Comparison of ENCODE assay signal across 27 cellular contexts in genomic region chr3:25744477-25744876, GRCh38.
"Had no signal": no experiment of that assay in that cellular context is flagged by ENCODE, and none has a peak within 500 bp of the region (broad histone marks: within the 10 kb centered on the region; RNA-seq: fewer than 3 reads in every experiment).

No MANE protein-coding gene starts in this region.

- FAIRE-seq: colon, frontal cortex, islet of Langerhans, urothelium cell line had no signal

- ATAC-seq: activated T-cell treated with anti-CD3 and anti-CD28 coated beads, Interleukin-2, amount 50 U/mL, for 4 hours; body of pancreas; left lung; lower lobe of right lung; right lobe of liver; WTC11 had no signal

- H3K4me3 ChIP-seq: body of pancreas, left lung, lower lobe of right lung, right lobe of liver, testis had no signal

- H3K27me3 Mint-ChIP-seq: activated CD4-positive, alpha-beta memory T cell treated with anti-CD3 and anti-CD28 coated beads, Interleukin-2, amount 10 ng/mL, durations not matched to agents 7 days and 5 days; activated CD4-positive, alpha-beta T cell treated with anti-CD3 and anti-CD28 coated beads, Interleukin-2, amount 10 ng/mL, durations not matched to agents 7 days and 5 days; activated naive CD8-positive, alpha-beta T cell had no signal

- H3K9me3 Mint-ChIP-seq: activated CD4-positive, alpha-beta memory T cell treated with anti-CD3 and anti-CD28 coated beads, Interleukin-2, amount 10 ng/mL, durations not matched to agents 7 days and 5 days; activated CD4-positive, alpha-beta T cell treated with anti-CD3 and anti-CD28 coated beads, Interleukin-2, amount 10 ng/mL, durations not matched to agents 7 days and 5 days; activated T-helper 2 cell treated with anti-CD3 and anti-CD28 coated beads, Interferon-gamma antibody, Interleukin-2, Interleukin-4, amounts not matched to agents 10 μg/mL and 5 μg/mL and 100 μg/mL, durations not matched to agents 14 hours and 24 hours and 36 hours; nephron progenitor cell; WTC11 had no signal

- H3K4me3 Mint-ChIP-seq: activated CD4-positive, alpha-beta memory T cell treated with anti-CD3 and anti-CD28 coated beads, Interleukin-2, amount 10 ng/mL, durations not matched to agents 7 days and 5 days; activated CD4-positive, alpha-beta T cell treated with anti-CD3 and anti-CD28 coated beads, Interleukin-2, amount 10 ng/mL, durations not matched to agents 7 days and 5 days; activated naive CD8-positive, alpha-beta T cell; activated T-cell treated with anti-CD3 and anti-CD28 coated beads, Interleukin-2, amount 50 U/mL, for 4 hours; nephron progenitor cell; WTC11 had no signal

- DNase-seq: activated CD4-positive, alpha-beta memory T cell treated with anti-CD3 and anti-CD28 coated beads, Interleukin-2, amount 10 ng/mL, durations not matched to agents 7 days and 5 days; activated CD4-positive, alpha-beta T cell treated with anti-CD3 and anti-CD28 coated beads for 1 hour; activated CD4-positive, alpha-beta T cell treated with anti-CD3 and anti-CD28 coated beads, Interleukin-2, amount 10 ng/mL, durations not matched to agents 7 days and 5 days; activated CD8-positive, alpha-beta memory T cell treated with anti-CD3 and anti-CD28 coated beads, Interleukin-2, amount 50 U/mL, for 48 hours; activated T-cell treated with anti-CD3 and anti-CD28 coated beads, Interleukin-2, amount 50 U/mL, for 4 hours; anterior cingulate cortex; body of pancreas; dermis blood vessel endothelial cell; effector CD8-positive, alpha-beta T cell; left lung; lower lobe of right lung; mesendoderm; nephron progenitor cell; right lobe of liver; stimulated activated CD4-positive, alpha-beta T cell treated with anti-CD3 and anti-CD28 coated beads, Interleukin-2, amount 100 ng/mL, for 48 hours; stimulated activated naive CD4-positive, alpha-beta T cell treated with Interleukin-2 at 50 U/mL for 16 hours; T-helper 1 cell; T-helper 9 cell; testis; trophoblast cell had no signal

- H3K27ac Mint-ChIP-seq: activated CD4-positive, alpha-beta memory T cell treated with anti-CD3 and anti-CD28 coated beads, Interleukin-2, amount 10 ng/mL, durations not matched to agents 7 days and 5 days; activated CD4-positive, alpha-beta T cell treated with anti-CD3 and anti-CD28 coated beads, Interleukin-2, amount 10 ng/mL, durations not matched to agents 7 days and 5 days; activated naive CD8-positive, alpha-beta T cell; activated T-helper 2 cell treated with anti-CD3 and anti-CD28 coated beads, Interferon-gamma antibody, Interleukin-2, Interleukin-4, amounts not matched to agents 10 μg/mL and 5 μg/mL and 100 μg/mL, durations not matched to agents 14 hours and 24 hours and 36 hours; nephron progenitor cell; WTC11 had no signal

- H3K4me1 Mint-ChIP-seq: activated CD4-positive, alpha-beta T cell treated with anti-CD3 and anti-CD28 coated beads, Interleukin-2, amount 10 ng/mL, durations not matched to agents 7 days and 5 days; nephron progenitor cell had no signal
